8 cellular contexts compared by ENCODE assay signal in genomic region chr4:152643153-152644035, GRCh38. TPM values are rescaled to one million over a fixed set of nuclear protein-coding genes. Genes with fewer than 3 reads are reported as not detected.
A peak's percentile ranks its signal among the peaks of the same experiment; 100 is the strongest.
DNase-seq lines count a peak whose midpoint lies in the region; ATAC-seq and TF ChIP-seq lines count a peak whose summit lies in the region.

No MANE protein-coding gene starts in this region.

- H3K4me1 ChIP-seq in lung (ENCODE audit: control insufficient read depth in 2 of 2, insufficient read depth in 2 of 2, low read length in 2 of 2) (no peaks in the 10 kb centered on the region), gastrocnemius medialis (no peaks in the 10 kb centered on the region)

- H3K27ac Mint-ChIP-seq in activated naive CD4-positive, alpha-beta T cell treated with anti-CD3 and anti-CD28 coated beads, Interleukin-2, amount 50 U/mL, for 72 hours = peak overlapping the region; percentile 75 to 86

- intact Hi-C loops in gastrocnemius medialis (cut with DNase I; ENCODE audit: low total_unique reads) = loop anchor here (5.0 kb wide), 1 partner anchor 94 kb away; no protein-coding TSS in a partner anchor

- peak in 1 of 2 donors; percentile 56 for ATAC-seq in activated naive CD4-positive, alpha-beta T cell treated with anti-CD3 and anti-CD28 coated beads, Interleukin-2, amount 50 U/mL, for 72 hours
- peak; percentile 92 for ATAC-seq in HG02973 (IDR thresholded peaks at IDR 0.05; ENCODE audit: unreplicated experiment)
- peak; percentile 62 for ATAC-seq in lung (ENCODE audit: insufficient read depth, low FRiP score)
- ATAC-seq in gastrocnemius medialis = no peak

- H3K9me3 Mint-ChIP-seq in activated naive CD4-positive, alpha-beta T cell treated with anti-CD3 and anti-CD28 coated beads, Interleukin-2, amount 50 U/mL, for 72 hours = no peaks in the 10 kb centered on the region

- no peaks in the 10 kb centered on the region for H3K36me3 Mint-ChIP-seq in activated naive CD4-positive, alpha-beta T cell treated with anti-CD3 and anti-CD28 coated beads, Interleukin-2, amount 50 U/mL, for 72 hours

- 31 to 64% methylated on average over 8 of the region's 8 CpGs for WGBS in lung, 2 donors

- H3K36me3 ChIP-seq in lung (ENCODE audit: control insufficient read depth in 2 of 2, insufficient read depth in 2 of 2, low read length in 2 of 2) = no peaks in the 10 kb centered on the region
- H3K36me3 ChIP-seq in gastrocnemius medialis = no peaks in the 10 kb centered on the region

- no peak overlapping the region for H3K4me3 ChIP-seq in lung
- H3K4me3 ChIP-seq in gastrocnemius medialis = no peak overlapping the region

- DNase-seq in activated naive CD4-positive, alpha-beta T cell treated with anti-CD3 and anti-CD28 coated beads, Interleukin-2, amount 50 U/mL, for 72 hours (ENCODE audit: low spot score in 2 of 2) = no peak
- DNase-seq in activated naive CD4-positive, alpha-beta T cell treated with anti-CD3 and anti-CD28 coated beads, Interleukin-2, amount 50 U/mL, for 16 hours = no peak
- DNase-seq in SKM-1 (lab: John Stamatoyannopoulos, UW; ENCODE audit: unreplicated experiment) (peak; percentile 93), lung (ENCODE audit: low spot score) (peak; percentile 43), NCI-H1417 treated with DMSO at 0.1 percent for 48 hours (lab: John Stamatoyannopoulos, UW) (no peak), gastrocnemius medialis (no peak), NCI-H446 (lab: John Stamatoyannopoulos, UW) (no peak)

- TF ChIP-seq POLR2A in gastrocnemius medialis (IDR thresholded peaks at IDR 0.05) = no peak

- TF ChIP-seq CTCF in lung (IDR thresholded peaks at IDR 0.05; ENCODE audit: control extremely low read depth, extremely low read depth) (no peak), gastrocnemius medialis (IDR thresholded peaks at IDR 0.05 in 4 of 5, conservative IDR thresholded peaks at IDR 0.05 in 1 of 5) (no peak)

- in situ Hi-C loops in gastrocnemius medialis (cut with MboI; ENCODE audit: low sequenced_read_pairs in 4 of 4) = loop anchor here in 3 of 4 donors (5.0 to 10.0 kb wide), 2 partner anchors 141 to 149 kb away; no protein-coding TSS in a partner anchor

- H3K27me3 ChIP-seq in lung (ENCODE audit: control insufficient read depth, insufficient read depth) (no peaks in the 10 kb centered on the region), gastrocnemius medialis (no peaks in the 10 kb centered on the region)

- H3K9me3 ChIP-seq in lung (ENCODE audit: control insufficient read depth in 2 of 2, insufficient read depth in 1 of 2, low read length in 1 of 2) (no peaks in the 10 kb centered on the region), gastrocnemius medialis (no peaks in the 10 kb centered on the region)

- H3K27ac ChIP-seq in lung (ENCODE audit: low read depth in 1 of 2, low read length in 1 of 2) (peak overlapping the region in 1 of 2 donors; percentile 2), gastrocnemius medialis (no peak overlapping the region)

RNA-seq across cellular contexts. Expression of gene TMEM154, which starts 36.4 kb away (rescaled TPM):
- 10 to 100 TPM; 13.4 to 17.1 TPM for total RNA-seq in activated naive CD4-positive, alpha-beta T cell treated with anti-CD3 and anti-CD28 coated beads, Interleukin-2, amount 50 U/mL, for 72 hours
- total RNA-seq in lung (10 to 100 TPM; 10.2 to 18.9 TPM), gastrocnemius medialis (1 to 10 TPM in 2 of 4 donors, under 1 TPM in 2; 0.15 to 2.0 (median 0.70) TPM)
- 1 to 10 TPM; 1.6 to 6.7 TPM for polyA plus RNA-seq in lung

Comparison
In these comparisons a context has a peak if more than half of its experiments do, and no peak if none do; other contexts are left out.
1. ATAC-seq: peak in HG02973 (single experiment) and lung (single experiment); none in gastrocnemius medialis (0 of 2).
2. DNase-seq: peak in SKM-1 (single experiment) and lung (single experiment); none in activated naive CD4-positive, alpha-beta T cell treated with anti-CD3 and anti-CD28 coated beads, Interleukin-2, amount 50 U/mL, for 72 hours (0 of 2), activated naive CD4-positive, alpha-beta T cell treated with anti-CD3 and anti-CD28 coated beads, Interleukin-2, amount 50 U/mL, for 16 hours (single experiment), NCI-H1417 treated with DMSO at 0.1 percent for 48 hours (single experiment), gastrocnemius medialis (0 of 2) and NCI-H446 (0 of 2).